ENCODE assay signal across 15 cellular contexts in genomic region chr6:98514073-98514720, GRCh38.
DNase-seq lines count a peak whose midpoint lies in the region; ATAC-seq, FAIRE-seq and TF ChIP-seq lines count a peak whose summit lies in the region.
"Had no signal": no experiment of that assay in that cellular context is flagged by ENCODE, and none has a peak within 500 bp of the region (broad histone marks: within the 10 kb centered on the region; RNA-seq: fewer than 3 reads in every experiment).

No MANE protein-coding gene starts in this region.

- H3K4me3 ChIP-seq in epithelial cell of proximal tubule (ENCODE audit: low read depth, low read length), result no peak overlapping the region

- peak; percentile 34; the same call in 1 of the 2 replicates for TF ChIP-seq CTCF in LNCAP (IDR thresholded peaks at IDR 0.05)
- peak; percentile 24 for TF ChIP-seq CTCF in epithelial cell of proximal tubule (conservative IDR thresholded peaks at IDR 0.05; ENCODE audit: low read depth, low read length)

- FAIRE-seq in GM19239 (lab: Jason Lieb, UNC), result no peak
- FAIRE-seq: GM18507, kidney, RCC 7860 had no signal

- DNase-seq in NCI-H1417 (lab: John Stamatoyannopoulos, UW) (peak in 2 of 3 experiments; percentile 40 to 60), NCI-H1417 treated with DMSO at 0.1 percent for 48 hours (lab: John Stamatoyannopoulos, UW) (no peak), epithelial cell of proximal tubule (ENCODE audit: low read depth) (no peak), ecto neural progenitor cell (ENCODE audit: low spot score) (no peak), GM19239 (ENCODE audit: insufficient read length, low spot score) (no peak), NCI-H1694 treated with DMSO at 0.1 percent for 48 hours (lab: John Stamatoyannopoulos, UW) (no peak)
- DNase-seq: CD4-positive, alpha-beta T cell; head of caudate nucleus; kidney; midbrain; NCI-H2171 had no signal

- ATAC-seq in GM21529 (IDR thresholded peaks at IDR 0.05; ENCODE audit: unreplicated experiment), result peak; percentile 73

Comparison
In these comparisons a context has a peak if more than half of its experiments do, and no peak if none do; other contexts are left out.
1. DNase-seq: peak in NCI-H1417 (2 of 3); none in NCI-H1417 treated with DMSO at 0.1 percent for 48 hours (single experiment), epithelial cell of proximal tubule (single experiment), ecto neural progenitor cell (single experiment), GM19239 (single experiment) and NCI-H1694 treated with DMSO at 0.1 percent for 48 hours (single experiment).